ENCODE assay signal across 24 cellular contexts in the genomic region with DNA sequence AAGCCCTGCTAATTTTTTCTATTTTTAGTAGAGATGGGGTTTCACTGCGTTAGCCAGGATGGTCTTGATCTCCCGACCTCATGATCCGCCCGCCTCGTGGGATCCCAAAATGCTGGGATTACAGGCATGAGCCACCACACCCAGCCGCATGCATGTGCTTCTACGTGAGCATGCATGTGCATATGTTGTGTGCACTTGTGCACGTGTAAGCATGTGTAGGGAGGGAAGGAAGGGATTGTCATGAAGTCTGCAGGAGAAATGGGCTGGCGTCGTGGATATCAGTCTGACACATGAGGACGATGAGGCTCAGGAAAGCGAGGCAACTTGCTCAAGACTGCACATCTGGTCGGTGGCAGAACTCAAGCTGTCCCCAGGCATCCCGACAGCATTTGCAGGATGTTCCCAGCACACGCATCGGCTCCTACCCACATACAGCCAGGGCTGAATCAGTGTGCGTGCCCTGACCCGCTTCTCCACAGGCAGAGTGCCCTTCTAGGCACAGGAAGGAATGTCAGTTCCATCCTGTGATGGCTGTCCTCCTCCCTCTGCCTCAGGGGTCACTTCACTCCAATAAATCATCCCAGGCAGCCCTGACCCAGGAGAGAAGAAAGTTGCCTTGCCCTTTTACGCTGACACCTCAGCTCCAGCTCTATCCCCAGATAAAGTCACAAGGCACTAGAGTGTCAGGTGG. TPM values are rescaled to one million over a fixed set of nuclear protein-coding genes. Genes with fewer than 3 reads are reported as not detected.
A peak's percentile ranks its signal among the peaks of the same experiment; 100 is the strongest.
DNase-seq lines count a peak whose midpoint lies in the region; FAIRE-seq and TF ChIP-seq lines count a peak whose summit lies in the region.
"Had no signal": no experiment of that assay in that cellular context is flagged by ENCODE, and none has a peak within 500 bp of the region (broad histone marks: within the 10 kb centered on the region; RNA-seq: fewer than 3 reads in every experiment).

No MANE protein-coding gene starts in this region.

- TF ChIP-seq CTCF in astrocyte (IDR thresholded peaks at IDR 0.05; ENCODE audit: insufficient read depth, low read depth, low read length) (no peak), hepatocyte (IDR thresholded peaks at IDR 0.05; ENCODE audit: poor library complexity) (no peak), smooth muscle cell (IDR thresholded peaks at IDR 0.05; ENCODE audit: borderline replicate concordance, insufficient read depth, poor library complexity, severe bottlenecking) (no peak)

- H3K79me2 ChIP-seq in GM23248 (ENCODE audit: insufficient read depth) (no peaks in the 10 kb centered on the region), astrocyte (ENCODE audit: insufficient read depth, low read length) (no peaks in the 10 kb centered on the region), hepatocyte (no peaks in the 10 kb centered on the region), smooth muscle cell (ENCODE audit: low read depth) (no peaks in the 10 kb centered on the region)

- peaks cover 19% of the 10 kb centered on the region for H3K4me1 Mint-ChIP-seq in astrocyte (ENCODE audit: low read depth, unreplicated experiment)
- H3K4me1 Mint-ChIP-seq: activated CD4-positive, alpha-beta T cell treated with anti-CD3 and anti-CD28 coated beads, Interleukin-2, amount 10 ng/mL, durations not matched to agents 7 days and 5 days; CD14-positive monocyte had no signal

- H3K27me3 ChIP-seq in GM23248 (replicated peaks; ENCODE audit: insufficient read depth) (no peaks in the 10 kb centered on the region), astrocyte (ENCODE audit: insufficient read depth, low read length) (no peaks in the 10 kb centered on the region), hepatocyte (no peaks in the 10 kb centered on the region), smooth muscle cell (ENCODE audit: low read depth) (no peaks in the 10 kb centered on the region)
- H3K27me3 ChIP-seq: ovary had no signal

- H3K9me3 Mint-ChIP-seq in astrocyte (ENCODE audit: unreplicated experiment) = no peaks in the 10 kb centered on the region
- H3K9me3 Mint-ChIP-seq: activated CD4-positive, alpha-beta T cell treated with anti-CD3 and anti-CD28 coated beads, Interleukin-2, amount 10 ng/mL, durations not matched to agents 7 days and 5 days had no signal

- peaks cover 3% of the 10 kb centered on the region for H3K27me3 Mint-ChIP-seq in astrocyte (ENCODE audit: low read depth, unreplicated experiment)
- H3K27me3 Mint-ChIP-seq: activated CD4-positive, alpha-beta T cell treated with anti-CD3 and anti-CD28 coated beads, Interleukin-2, amount 10 ng/mL, durations not matched to agents 7 days and 5 days had no signal

- H3K4me3 Mint-ChIP-seq in astrocyte (ENCODE audit: unreplicated experiment) = no peak overlapping the region
- H3K4me3 Mint-ChIP-seq: activated CD4-positive, alpha-beta T cell treated with anti-CD3 and anti-CD28 coated beads, Interleukin-2, amount 10 ng/mL, durations not matched to agents 7 days and 5 days; CD14-positive monocyte; mesothelial cell of epicardium; naive thymus-derived CD8-positive, alpha-beta T cell had no signal

- H3K4me1 ChIP-seq in GM23248 (ENCODE audit: insufficient read depth) = peaks cover 20% of the 10 kb centered on the region
- peaks cover 12% of the 10 kb centered on the region for H3K4me1 ChIP-seq in astrocyte (ENCODE audit: insufficient read depth, low read length)
- H3K4me1 ChIP-seq in hepatocyte (ENCODE audit: insufficient read depth) = peaks cover 36% of the 10 kb centered on the region
- H3K4me1 ChIP-seq in smooth muscle cell (ENCODE audit: low read depth) = peaks cover 3% of the 10 kb centered on the region

- in situ Hi-C loops in GM23248 (cut with MboI) = no loop called here

- no peak overlapping the region for H3K27ac Mint-ChIP-seq in astrocyte (ENCODE audit: unreplicated experiment)
- H3K27ac Mint-ChIP-seq: activated CD4-positive, alpha-beta T cell treated with anti-CD3 and anti-CD28 coated beads, Interleukin-2, amount 10 ng/mL, durations not matched to agents 7 days and 5 days; CD14-positive monocyte had no signal

- DNase-seq in GM23248 = peak; percentile 11
- no peak for DNase-seq in astrocyte (ENCODE audit: low read depth)
- DNase-seq in hepatocyte (ENCODE audit: low spot score) = no peak
- no peak for DNase-seq in smooth muscle cell (lab: John Stamatoyannopoulos, UW; ENCODE audit: unreplicated experiment)
- no peak for DNase-seq in SIG-M5 (lab: John Stamatoyannopoulos, UW)
- no peak for DNase-seq in NCI-H510A (lab: John Stamatoyannopoulos, UW)
- no peak for DNase-seq in NOMO-1 (lab: John Stamatoyannopoulos, UW; ENCODE audit: unreplicated experiment in 2 of 2)
- DNase-seq: activated CD4-positive, alpha-beta T cell treated with anti-CD3 and anti-CD28 coated beads, Interleukin-2, amount 10 ng/mL, durations not matched to agents 7 days and 5 days; activated naive CD4-positive, alpha-beta T cell treated with anti-CD3 and anti-CD28 coated beads, Interleukin-2, amount 50 U/mL, for 16 hours; anterior cingulate cortex; caudate nucleus; KBM-7; naive thymus-derived CD8-positive, alpha-beta T cell; NCI-H526; retina; substantia nigra; T-helper 2 cell had no signal

- H2AFZ ChIP-seq in GM23248 (no peak overlapping the region), astrocyte (ENCODE audit: low read depth, low read length) (peak overlapping the region; percentile 14), hepatocyte (no peak overlapping the region), smooth muscle cell (ENCODE audit: low read depth) (no peak overlapping the region)

- 62 to 67% methylated on average over 19 of the region's 19 CpGs for WGBS in GM23248 (ENCODE audit: low coverage in 1 of 2, low lambda C conversion rate in 2 of 2, missing lambda C conversion rate in 2 of 2), 2 experiments
- WGBS in hepatocyte (ENCODE audit: low lambda C conversion rate, missing lambda C conversion rate) = 80% methylated on average over 19 of the region's 19 CpGs
- WGBS in smooth muscle cell (ENCODE audit: low lambda C conversion rate) = 66% methylated on average over 19 of the region's 19 CpGs

- H3K36me3 Mint-ChIP-seq in astrocyte (ENCODE audit: low read depth, unreplicated experiment) = no peaks in the 10 kb centered on the region
- H3K36me3 Mint-ChIP-seq: CD14-positive monocyte, mesothelial cell of epicardium had no signal

- H3K9me3 ChIP-seq in GM23248 (ENCODE audit: low read depth) (no peaks in the 10 kb centered on the region), astrocyte (ENCODE audit: insufficient read depth, low read depth, low read length) (no peaks in the 10 kb centered on the region), hepatocyte (ENCODE audit: low read depth) (no peaks in the 10 kb centered on the region), smooth muscle cell (replicated peaks; ENCODE audit: low read depth) (no peaks in the 10 kb centered on the region)
- H3K9me3 ChIP-seq: ovary had no signal

- no peak overlapping the region for H3K27ac ChIP-seq in GM23248
- no peak overlapping the region for H3K27ac ChIP-seq in astrocyte (ENCODE audit: low read depth, low read length)
- H3K27ac ChIP-seq in hepatocyte = peak overlapping the region; percentile 83
- peak overlapping the region; percentile 71 for H3K27ac ChIP-seq in smooth muscle cell (ENCODE audit: low read depth)
- H3K27ac ChIP-seq: ovary had no signal

- H3K4me3 ChIP-seq in GM23248 (no peak overlapping the region), astrocyte (ENCODE audit: insufficient read depth, low read depth, low read length) (no peak overlapping the region), hepatocyte (no peak overlapping the region), smooth muscle cell (no peak overlapping the region)
- H3K4me3 ChIP-seq: ovary had no signal

- H3K4me2 ChIP-seq in GM23248 (ENCODE audit: unreplicated experiment) (no peak overlapping the region), astrocyte (ENCODE audit: low read length) (no peak overlapping the region), hepatocyte (no peak overlapping the region), smooth muscle cell (no peak overlapping the region)

- H3K9me2 ChIP-seq in GM23248 (ENCODE audit: insufficient read depth) = no peaks in the 10 kb centered on the region
- no peaks in the 10 kb centered on the region for H3K9me2 ChIP-seq in hepatocyte (replicated peaks; ENCODE audit: insufficient read depth)

- no peak for FAIRE-seq in astrocyte (lab: Jason Lieb, UNC)
- FAIRE-seq: RCC 7860, urothelium cell line had no signal

- no peaks in the 10 kb centered on the region for H4K20me1 ChIP-seq in GM23248 (ENCODE audit: insufficient read depth)
- H4K20me1 ChIP-seq in astrocyte (ENCODE audit: insufficient read depth, low read length) = no peaks in the 10 kb centered on the region
- no peaks in the 10 kb centered on the region for H4K20me1 ChIP-seq in hepatocyte (ENCODE audit: insufficient read depth, poor library complexity, severe bottlenecking)
- no peaks in the 10 kb centered on the region for H4K20me1 ChIP-seq in smooth muscle cell (ENCODE audit: low read depth)

- H3K9ac ChIP-seq in GM23248 (no peak overlapping the region), astrocyte (ENCODE audit: low read length) (no peak overlapping the region), smooth muscle cell (ENCODE audit: low read depth) (no peak overlapping the region)

- peaks cover 9% of the 10 kb centered on the region; the same call in 1 of the 2 replicates for H3F3A ChIP-seq in GM23248 (ENCODE audit: insufficient read depth)
- H3F3A ChIP-seq in smooth muscle cell (ENCODE audit: low read depth) = peaks cover 8% of the 10 kb centered on the region

- H3K36me3 ChIP-seq in GM23248 (ENCODE audit: low read depth) (no peaks in the 10 kb centered on the region), astrocyte (ENCODE audit: insufficient read depth, low read length) (no peaks in the 10 kb centered on the region), hepatocyte (replicated peaks; ENCODE audit: insufficient read depth, low read depth) (no peaks in the 10 kb centered on the region), smooth muscle cell (ENCODE audit: low read depth) (no peaks in the 10 kb centered on the region)
- H3K36me3 ChIP-seq: ovary had no signal

RNA-seq across cellular contexts. Expression of gene SLC14A2, which starts 49.9 kb away (rescaled TPM):
- 0.13 and 0.43 TPM in 2 replicates for total RNA-seq in GM23248 (2014; rRNA removed; shearing (Covaris generic))
- polyA plus RNA-seq in GM23248 (2016; fragmentation: Nextera tagmentation; extraction: Ambion mirVana) (0.18 TPM in 1 of 2 replicates, not detected in the other), hepatocyte (1.3 and 2.2 TPM in 2 replicates), smooth muscle cell (not detected in 2 replicates)
- total RNA-seq in astrocyte (not detected in 2 replicates), hepatocyte (2.5 and 4.0 TPM in 2 replicates), smooth muscle cell (0.22 TPM in 2 replicates)
- total RNA-seq: HT-29; naive thymus-derived CD8-positive, alpha-beta T cell had no signal
- polyA plus RNA-seq: AG04450, CD14-positive monocyte had no signal

Comparison
In these comparisons a context has a peak if more than half of its experiments do, and no peak if none do; other contexts are left out.
1. H3K27ac ChIP-seq: peak in hepatocyte (single experiment) and smooth muscle cell (single experiment); none in GM23248 (single experiment) and astrocyte (single experiment).